Comparison of ENCODE assay signal across 1 cellular context in genomic region chr17:58082870-58083490, GRCh38.
TF ChIP-seq lines count a peak whose summit lies in the region.

DYNLL2 (plus strand) TSS chr17:58083419; CDS start chr17:58087091, 3,672 bp downstream.

TF ChIP-seq in HepG2, 621 proteins besides CTCF, POLR2A, EP300 and RAD21 (continued from another document and continues in another):
- TF ChIP-seq ZNF232 (CRISPR knock-in tag; IDR thresholded peaks at IDR 0.05; ENCODE audit: borderline replicate concordance): no peak
- no peak for TF ChIP-seq RXRA (CRISPR knock-in tag; IDR thresholded peaks at IDR 0.05)
- TF ChIP-seq ZNF296 (CRISPR knock-in tag; conservative IDR thresholded peaks at IDR 0.05): no peak
- TF ChIP-seq CENPBD1 (CRISPR knock-in tag; IDR thresholded peaks at IDR 0.05; ENCODE audit: borderline replicate concordance, low read depth): no peak
- TF ChIP-seq ZNF3 (CRISPR knock-in tag; IDR thresholded peaks at IDR 0.05): no peak
- no peak for TF ChIP-seq BHLHE40 (IDR thresholded peaks at IDR 0.05; ENCODE audit: low read length)
- no peak for TF ChIP-seq CERS6 (CRISPR knock-in tag; IDR thresholded peaks at IDR 0.05)
- TF ChIP-seq NFYC (CRISPR knock-in tag; IDR thresholded peaks at IDR 0.05): peak; percentile 76
- TF ChIP-seq ZNF281 (CRISPR knock-in tag; IDR thresholded peaks at IDR 0.05; ENCODE audit: borderline replicate concordance): peak; percentile 89
- no peak for TF ChIP-seq SATB2 (CRISPR knock-in tag; IDR thresholded peaks at IDR 0.05)
- TF ChIP-seq ZBTB10 (CRISPR knock-in tag; IDR thresholded peaks at IDR 0.05; ENCODE audit: borderline replicate concordance): no peak
- TF ChIP-seq WIZ (CRISPR knock-in tag; IDR thresholded peaks at IDR 0.05): no peak
- TF ChIP-seq TERF1 (CRISPR knock-in tag; IDR thresholded peaks at IDR 0.05): no peak
- TF ChIP-seq NR2F2 (IDR thresholded peaks at IDR 0.05; ENCODE audit: borderline replicate concordance, low read depth): no peak
- no peak for TF ChIP-seq SP140L (CRISPR knock-in tag; IDR thresholded peaks at IDR 0.05; ENCODE audit: borderline replicate concordance)
- TF ChIP-seq ZNF350 (CRISPR knock-in tag; IDR thresholded peaks at IDR 0.05; ENCODE audit: borderline replicate concordance, low read depth): 0 out of 2 replicates have a peak, but pooled peaks have one; percentile 21
- TF ChIP-seq SMARCC2 (IDR thresholded peaks at IDR 0.05): no peak
- 0 out of 2 replicates have a peak, but pooled peaks have one; percentile 36 for TF ChIP-seq HES4 (CRISPR knock-in tag; IDR thresholded peaks at IDR 0.05; ENCODE audit: borderline replicate concordance)
- TF ChIP-seq ZIK1 (CRISPR knock-in tag; IDR thresholded peaks at IDR 0.05; ENCODE audit: borderline replicate concordance, low read depth): no peak
- no peak for TF ChIP-seq ZBTB39 (CRISPR knock-in tag; IDR thresholded peaks at IDR 0.05)
- no peak for TF ChIP-seq ZNF318 (CRISPR knock-in tag; IDR thresholded peaks at IDR 0.05)
- no peak for TF ChIP-seq DMAP1 (CRISPR knock-in tag; IDR thresholded peaks at IDR 0.05)
- no peak for TF ChIP-seq ZNF569 (CRISPR knock-in tag; IDR thresholded peaks at IDR 0.05; ENCODE audit: borderline replicate concordance)
- no peak for TF ChIP-seq TRIM22 (IDR thresholded peaks at IDR 0.05)
- no peak for TF ChIP-seq ZBTB26 (CRISPR knock-in tag; IDR thresholded peaks at IDR 0.05; ENCODE audit: borderline replicate concordance)
- no peak for TF ChIP-seq TBX3 (IDR thresholded peaks at IDR 0.05; ENCODE audit: borderline replicate concordance)
- no peak for TF ChIP-seq ZNF558 (CRISPR knock-in tag; IDR thresholded peaks at IDR 0.05; ENCODE audit: borderline replicate concordance)
- no peak for TF ChIP-seq PRDM4 (CRISPR knock-in tag; IDR thresholded peaks at IDR 0.05; ENCODE audit: borderline replicate concordance)
